In genomic region chr11:22337571-22338464, GRCh38 we compare ENCODE assay signal across 9 cellular contexts. TPM values are rescaled to one million over a fixed set of nuclear protein-coding genes. Genes with fewer than 3 reads are reported as not detected.
DNase-seq lines count a peak whose midpoint lies in the region; ATAC-seq and TF ChIP-seq lines count a peak whose summit lies in the region.
"Had no signal": no experiment of that assay in that cellular context is flagged by ENCODE, and none has a peak within 500 bp of the region (broad histone marks: within the 10 kb centered on the region; RNA-seq: fewer than 3 reads in every experiment).

TSS of gene SLC17A6 (plus strand) at chr11:22338381. CDS start at chr11:22338534, 153 bp downstream.

- H3K36me3 ChIP-seq in OCI-LY7 (ENCODE audit: insufficient read depth, low read length), result no peaks in the 10 kb centered on the region
- no peaks in the 10 kb centered on the region for H3K36me3 ChIP-seq in gastrocnemius medialis

- peaks cover 3% of the 10 kb centered on the region for H3K36me3 Mint-ChIP-seq in T-helper 17 cell (ENCODE audit: low read depth)

- H3K4me1 ChIP-seq in OCI-LY7 (ENCODE audit: insufficient read depth, low read length, poor library complexity, severe bottlenecking) (no peaks in the 10 kb centered on the region), gastrocnemius medialis (no peaks in the 10 kb centered on the region)

- H3K4me3 Mint-ChIP-seq in T-helper 17 cell, result no peak within 1 kb of the TSS
- H3K4me3 Mint-ChIP-seq: central memory CD8-positive, alpha-beta T cell had no signal

- H3K9me3 ChIP-seq in OCI-LY7 (ENCODE audit: low read length), result no peaks in the 10 kb centered on the region
- no peaks in the 10 kb centered on the region for H3K9me3 ChIP-seq in T-helper 17 cell (ENCODE audit: control insufficient read depth, low read length, poor library complexity, severe bottlenecking)
- no peaks in the 10 kb centered on the region for H3K9me3 ChIP-seq in gastrocnemius medialis

- no peak within 1 kb of the TSS for H3K4me2 ChIP-seq in OCI-LY7 (ENCODE audit: low read length)

- DNase-seq in DMS79 (lab: John Stamatoyannopoulos, UW) (peak; percentile 88), OCI-LY7 (ENCODE audit: low spot score) (peak; percentile 4), foreskin melanocyte (peak; percentile 66), T-helper 17 cell (no peak), activated T-cell treated with anti-CD3 and anti-CD28 coated beads for 4 hours (no peak), gastrocnemius medialis (no peak)

- H3K4me3 ChIP-seq in OCI-LY7 (ENCODE audit: low read depth, low read length, poor library complexity, severe bottlenecking) (no peak within 1 kb of the TSS), gastrocnemius medialis (no peak within 1 kb of the TSS)

- in situ Hi-C loops in gastrocnemius medialis (cut with MboI; ENCODE audit: low sequenced_read_pairs in 4 of 4), result loop anchor here (5.0 to 25.0 kb wide), 6 partner anchors 197 to 454 kb away; no protein-coding TSS in a partner anchor

- ATAC-seq in HG03139 (IDR thresholded peaks at IDR 0.05; ENCODE audit: unreplicated experiment), result peak; percentile 51
- ATAC-seq in GM18520 (IDR thresholded peaks at IDR 0.05; ENCODE audit: unreplicated experiment), result no peak
- no peak for ATAC-seq in T-helper 17 cell
- no peak for ATAC-seq in gastrocnemius medialis

- H3K9me2 ChIP-seq in OCI-LY7 (ENCODE audit: insufficient read depth, low read length), result no peaks in the 10 kb centered on the region

- TF ChIP-seq CTCF in OCI-LY7 (conservative IDR thresholded peaks at IDR 0.05; ENCODE audit: low read length) (no peak), gastrocnemius medialis (IDR thresholded peaks at IDR 0.05 in 4 of 5, conservative IDR thresholded peaks at IDR 0.05 in 1 of 5) (no peak)

- no peaks in the 10 kb centered on the region for H3K79me2 ChIP-seq in OCI-LY7 (ENCODE audit: insufficient read depth, low read depth, low read length)

- H4K20me1 ChIP-seq in OCI-LY7 (ENCODE audit: insufficient read depth, low read length), result no peaks in the 10 kb centered on the region

- intact Hi-C loops in OCI-LY7 (cut with micrococcal nuclease; ENCODE audit: unreplicated experiment), result no loop called here
- intact Hi-C loops in gastrocnemius medialis (cut with DNase I; ENCODE audit: low total_unique reads), result no loop called here

- peaks cover 9% of the 10 kb centered on the region for H3K4me1 Mint-ChIP-seq in T-helper 17 cell

- CTCF ChIA-PET in OCI-LY7 (lab: Charles Lee; ENCODE audit: unreplicated experiment), result no interaction called here

- POLR2A ChIA-PET in OCI-LY7 (lab: Charles Lee), result interaction anchor here (1.1 kb wide), 1 partner anchor 447 kb away, joined by 3 read pairs; no protein-coding TSS in a partner anchor

- H3K27me3 Mint-ChIP-seq in T-helper 17 cell, result peaks cover 60% of the 10 kb centered on the region

- H3K27me3 ChIP-seq in gastrocnemius medialis, result peaks cover 47 to 55% (median 50%) of the 10 kb centered on the region in 3 donors

- no peak for TF ChIP-seq POLR2A in gastrocnemius medialis (IDR thresholded peaks at IDR 0.05)

- no peak within 1 kb of the TSS for H3K27ac Mint-ChIP-seq in T-helper 17 cell

- no peak within 1 kb of the TSS for H2AFZ ChIP-seq in OCI-LY7 (ENCODE audit: low read length)

- no TSS peak for BruUV-seq in OCI-LY7 (replicated peaks; lab: Mats Ljungman, UMichigan)

- H3K27ac ChIP-seq in OCI-LY7 (ENCODE audit: low read depth, low read length, poor library complexity, severe bottlenecking) (no peak within 1 kb of the TSS), gastrocnemius medialis (no peak within 1 kb of the TSS)

RNA-seq across cellular contexts. Expression of gene SLC17A6, which starts in this region (rescaled TPM):
- total RNA-seq in OCI-LY7 (2014; rRNA removed; shearing (Covaris generic)), result not detected in 2 replicates
- total RNA-seq in OCI-LY7 (2022), result not detected in 2 replicates
- total RNA-seq in T-helper 17 cell, result not detected
- not detected for total RNA-seq in gastrocnemius medialis

Comparison
In these comparisons a context has a peak if more than half of its experiments do, and no peak if none do; other contexts are left out.
1. Peak in DNase-seq in OCI-LY7; RNA of the gene not detected or under 1 TPM.
2. DNase-seq: peak in DMS79 (single experiment) and foreskin melanocyte (single experiment); none in T-helper 17 cell (0 of 3), activated T-cell treated with anti-CD3 and anti-CD28 coated beads for 4 hours (single experiment) and gastrocnemius medialis (0 of 2).